1 cellular context compared by ENCODE assay signal in the genomic region with DNA sequence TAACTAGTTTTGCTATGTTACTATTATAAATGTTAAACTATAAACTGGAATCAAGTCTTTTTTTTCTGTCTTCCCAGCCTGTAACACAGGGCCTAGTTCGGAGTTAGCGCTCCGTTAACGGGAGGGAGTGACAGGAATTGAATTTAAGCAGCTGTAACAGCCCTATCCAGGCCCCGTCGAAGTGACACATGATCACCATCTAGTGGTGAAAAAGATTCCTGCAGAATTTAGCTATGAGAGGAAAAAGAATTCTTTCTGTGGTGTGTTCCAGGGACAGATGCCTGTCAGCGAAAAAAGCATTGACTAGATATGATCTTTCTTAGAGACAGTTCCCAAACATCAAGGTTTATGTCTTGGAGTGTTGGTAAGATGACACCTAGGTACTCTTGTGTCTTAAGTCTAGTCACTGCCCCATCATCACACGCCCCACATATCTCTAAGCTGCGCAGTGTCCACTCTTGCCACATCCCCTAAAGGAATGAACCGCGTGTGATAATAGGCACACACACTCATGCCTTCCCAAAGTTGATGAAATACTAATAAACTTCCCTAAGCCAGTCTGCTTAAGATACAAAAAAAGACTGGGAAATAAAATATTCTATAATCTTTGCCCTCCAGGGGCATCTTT.
TF ChIP-seq lines count a peak whose summit lies in the region.

No MANE protein-coding gene starts in this region.

TF ChIP-seq in H1, 55 proteins besides CTCF, POLR2A, EP300 and RAD21:
- no peak for TF ChIP-seq BACH1 (IDR thresholded peaks at IDR 0.05; ENCODE audit: low read length)
- TF ChIP-seq, protein P1, sequence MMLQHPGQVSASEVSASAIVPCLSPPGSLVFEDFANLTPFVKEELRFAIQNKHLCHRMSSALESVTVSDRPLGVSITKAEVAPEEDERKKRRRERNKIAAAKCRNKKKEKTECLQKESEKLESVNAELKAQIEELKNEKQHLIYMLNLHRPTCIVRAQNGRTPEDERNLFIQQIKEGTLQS (IDR thresholded peaks at IDR 0.05; ENCODE audit: insufficient read depth, low read depth, low read length) = no peak
- TF ChIP-seq KDM5A (IDR thresholded peaks at IDR 0.05; ENCODE audit: low read length) = no peak
- no peak for TF ChIP-seq NANOG (IDR thresholded peaks at IDR 0.05; ENCODE audit: insufficient read depth, low read depth, low read length, poor library complexity, severe bottlenecking)
- TF ChIP-seq RNF2 (IDR thresholded peaks at IDR 0.05; ENCODE audit: borderline replicate concordance, low read depth, low read length, missing control alignments, poor library complexity, severe bottlenecking) = no peak
- TF ChIP-seq HDAC2 (IDR thresholded peaks at IDR 0.05; ENCODE audit: borderline replicate concordance in 1 of 2, low read depth in 2 of 2, low read length in 2 of 2) = no peak
- TF ChIP-seq CEBPB (IDR thresholded peaks at IDR 0.05; ENCODE audit: low read depth, low read length) = no peak
- TF ChIP-seq USF2 (IDR thresholded peaks at IDR 0.05; ENCODE audit: low read length) = no peak
- TF ChIP-seq, protein P2, sequence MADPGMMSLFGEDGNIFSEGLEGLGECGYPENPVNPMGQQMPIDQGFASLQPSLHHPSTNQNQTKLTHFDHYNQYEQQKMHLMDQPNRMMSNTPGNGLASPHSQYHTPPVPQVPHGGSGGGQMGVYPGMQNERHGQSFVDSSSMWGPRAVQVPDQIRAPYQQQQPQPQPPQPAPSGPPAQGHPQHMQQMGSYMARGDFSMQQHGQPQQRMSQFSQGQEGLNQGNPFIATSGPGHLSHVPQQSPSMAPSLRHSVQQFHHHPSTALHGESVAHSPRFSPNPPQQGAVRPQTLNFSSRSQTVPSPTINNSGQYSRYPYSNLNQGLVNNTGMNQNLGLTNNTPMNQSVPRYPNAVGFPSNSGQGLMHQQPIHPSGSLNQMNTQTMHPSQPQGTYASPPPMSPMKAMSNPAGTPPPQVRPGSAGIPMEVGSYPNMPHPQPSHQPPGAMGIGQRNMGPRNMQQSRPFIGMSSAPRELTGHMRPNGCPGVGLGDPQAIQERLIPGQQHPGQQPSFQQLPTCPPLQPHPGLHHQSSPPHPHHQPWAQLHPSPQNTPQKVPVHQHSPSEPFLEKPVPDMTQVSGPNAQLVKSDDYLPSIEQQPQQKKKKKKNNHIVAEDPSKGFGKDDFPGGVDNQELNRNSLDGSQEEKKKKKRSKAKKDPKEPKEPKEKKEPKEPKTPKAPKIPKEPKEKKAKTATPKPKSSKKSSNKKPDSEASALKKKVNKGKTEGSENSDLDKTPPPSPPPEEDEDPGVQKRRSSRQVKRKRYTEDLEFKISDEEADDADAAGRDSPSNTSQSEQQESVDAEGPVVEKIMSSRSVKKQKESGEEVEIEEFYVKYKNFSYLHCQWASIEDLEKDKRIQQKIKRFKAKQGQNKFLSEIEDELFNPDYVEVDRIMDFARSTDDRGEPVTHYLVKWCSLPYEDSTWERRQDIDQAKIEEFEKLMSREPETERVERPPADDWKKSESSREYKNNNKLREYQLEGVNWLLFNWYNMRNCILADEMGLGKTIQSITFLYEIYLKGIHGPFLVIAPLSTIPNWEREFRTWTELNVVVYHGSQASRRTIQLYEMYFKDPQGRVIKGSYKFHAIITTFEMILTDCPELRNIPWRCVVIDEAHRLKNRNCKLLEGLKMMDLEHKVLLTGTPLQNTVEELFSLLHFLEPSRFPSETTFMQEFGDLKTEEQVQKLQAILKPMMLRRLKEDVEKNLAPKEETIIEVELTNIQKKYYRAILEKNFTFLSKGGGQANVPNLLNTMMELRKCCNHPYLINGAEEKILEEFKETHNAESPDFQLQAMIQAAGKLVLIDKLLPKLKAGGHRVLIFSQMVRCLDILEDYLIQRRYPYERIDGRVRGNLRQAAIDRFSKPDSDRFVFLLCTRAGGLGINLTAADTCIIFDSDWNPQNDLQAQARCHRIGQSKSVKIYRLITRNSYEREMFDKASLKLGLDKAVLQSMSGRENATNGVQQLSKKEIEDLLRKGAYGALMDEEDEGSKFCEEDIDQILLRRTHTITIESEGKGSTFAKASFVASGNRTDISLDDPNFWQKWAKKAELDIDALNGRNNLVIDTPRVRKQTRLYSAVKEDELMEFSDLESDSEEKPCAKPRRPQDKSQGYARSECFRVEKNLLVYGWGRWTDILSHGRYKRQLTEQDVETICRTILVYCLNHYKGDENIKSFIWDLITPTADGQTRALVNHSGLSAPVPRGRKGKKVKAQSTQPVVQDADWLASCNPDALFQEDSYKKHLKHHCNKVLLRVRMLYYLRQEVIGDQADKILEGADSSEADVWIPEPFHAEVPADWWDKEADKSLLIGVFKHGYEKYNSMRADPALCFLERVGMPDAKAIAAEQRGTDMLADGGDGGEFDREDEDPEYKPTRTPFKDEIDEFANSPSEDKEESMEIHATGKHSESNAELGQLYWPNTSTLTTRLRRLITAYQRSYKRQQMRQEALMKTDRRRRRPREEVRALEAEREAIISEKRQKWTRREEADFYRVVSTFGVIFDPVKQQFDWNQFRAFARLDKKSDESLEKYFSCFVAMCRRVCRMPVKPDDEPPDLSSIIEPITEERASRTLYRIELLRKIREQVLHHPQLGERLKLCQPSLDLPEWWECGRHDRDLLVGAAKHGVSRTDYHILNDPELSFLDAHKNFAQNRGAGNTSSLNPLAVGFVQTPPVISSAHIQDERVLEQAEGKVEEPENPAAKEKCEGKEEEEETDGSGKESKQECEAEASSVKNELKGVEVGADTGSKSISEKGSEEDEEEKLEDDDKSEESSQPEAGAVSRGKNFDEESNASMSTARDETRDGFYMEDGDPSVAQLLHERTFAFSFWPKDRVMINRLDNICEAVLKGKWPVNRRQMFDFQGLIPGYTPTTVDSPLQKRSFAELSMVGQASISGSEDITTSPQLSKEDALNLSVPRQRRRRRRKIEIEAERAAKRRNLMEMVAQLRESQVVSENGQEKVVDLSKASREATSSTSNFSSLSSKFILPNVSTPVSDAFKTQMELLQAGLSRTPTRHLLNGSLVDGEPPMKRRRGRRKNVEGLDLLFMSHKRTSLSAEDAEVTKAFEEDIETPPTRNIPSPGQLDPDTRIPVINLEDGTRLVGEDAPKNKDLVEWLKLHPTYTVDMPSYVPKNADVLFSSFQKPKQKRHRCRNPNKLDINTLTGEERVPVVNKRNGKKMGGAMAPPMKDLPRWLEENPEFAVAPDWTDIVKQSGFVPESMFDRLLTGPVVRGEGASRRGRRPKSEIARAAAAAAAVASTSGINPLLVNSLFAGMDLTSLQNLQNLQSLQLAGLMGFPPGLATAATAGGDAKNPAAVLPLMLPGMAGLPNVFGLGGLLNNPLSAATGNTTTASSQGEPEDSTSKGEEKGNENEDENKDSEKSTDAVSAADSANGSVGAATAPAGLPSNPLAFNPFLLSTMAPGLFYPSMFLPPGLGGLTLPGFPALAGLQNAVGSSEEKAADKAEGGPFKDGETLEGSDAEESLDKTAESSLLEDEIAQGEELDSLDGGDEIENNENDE (IDR thresholded peaks at IDR 0.05; ENCODE audit: insufficient replicate concordance, low read length) = no peak
- no peak for TF ChIP-seq ZNF274 (IDR thresholded peaks at IDR 0.05; ENCODE audit: borderline replicate concordance, extremely low read depth, low read length)
- TF ChIP-seq ASH2L (IDR thresholded peaks at IDR 0.05; ENCODE audit: low read length) = no peak
